ENCODE assay signal across 2 cellular contexts in the genomic region with DNA sequence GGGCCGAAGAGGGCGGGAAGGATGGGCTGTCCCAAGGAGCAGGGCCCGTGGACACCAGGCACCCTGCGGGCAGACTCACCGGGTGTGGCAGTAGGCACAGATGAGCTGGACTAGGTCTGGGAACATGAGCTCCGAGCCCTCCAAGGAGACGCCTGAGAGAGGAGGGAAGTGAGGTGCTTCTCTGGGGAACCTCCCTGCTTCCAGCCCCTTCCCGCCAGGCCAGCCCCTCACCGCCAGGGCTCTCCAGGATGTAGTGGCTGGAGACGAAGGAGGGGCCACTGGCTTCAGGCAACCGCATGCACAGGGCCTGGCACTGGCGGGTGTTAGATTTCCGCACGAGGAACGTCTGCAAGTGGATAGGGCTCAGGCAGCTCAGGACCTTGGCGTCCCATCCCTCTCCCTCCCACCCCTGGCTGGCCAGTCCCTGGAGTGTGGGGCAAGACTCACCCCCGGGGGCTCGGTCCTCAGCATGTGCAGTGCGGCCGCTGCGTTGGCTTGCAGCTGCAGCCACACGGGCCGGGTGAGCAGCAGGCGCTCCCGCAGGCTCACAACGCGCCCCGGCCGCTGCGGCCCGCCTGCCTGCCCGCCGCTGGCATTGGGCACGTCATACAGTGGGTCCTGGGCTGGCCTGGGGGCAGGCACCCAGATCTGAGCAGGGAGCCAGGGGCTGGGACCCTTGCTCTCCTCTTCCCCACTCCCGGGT.
TF ChIP-seq lines count a peak whose summit lies in the region.

No MANE protein-coding gene starts in this region.

TF ChIP-seq in GM23338, 12 proteins besides CTCF, POLR2A, EP300 and RAD21 (continues in another document):
- TF ChIP-seq ZNF331 (CRISPR knock-in tag; IDR thresholded peaks at IDR 0.05; ENCODE audit: low read depth) = no peak
- TF ChIP-seq ZNF462 (CRISPR knock-in tag; IDR thresholded peaks at IDR 0.05) = no peak
- no peak for TF ChIP-seq POLR2AphosphoS5 (IDR thresholded peaks at IDR 0.05; ENCODE audit: low read depth)
- TF ChIP-seq CREB1 (CRISPR knock-in tag; IDR thresholded peaks at IDR 0.05; ENCODE audit: low read depth) = no peak
- no peak for TF ChIP-seq EZH2phosphoT487 (IDR thresholded peaks at IDR 0.05; ENCODE audit: unreplicated experiment)
- TF ChIP-seq JUNB (IDR thresholded peaks at IDR 0.05; ENCODE audit: unreplicated experiment) = no peak
- TF ChIP-seq, protein P1, sequence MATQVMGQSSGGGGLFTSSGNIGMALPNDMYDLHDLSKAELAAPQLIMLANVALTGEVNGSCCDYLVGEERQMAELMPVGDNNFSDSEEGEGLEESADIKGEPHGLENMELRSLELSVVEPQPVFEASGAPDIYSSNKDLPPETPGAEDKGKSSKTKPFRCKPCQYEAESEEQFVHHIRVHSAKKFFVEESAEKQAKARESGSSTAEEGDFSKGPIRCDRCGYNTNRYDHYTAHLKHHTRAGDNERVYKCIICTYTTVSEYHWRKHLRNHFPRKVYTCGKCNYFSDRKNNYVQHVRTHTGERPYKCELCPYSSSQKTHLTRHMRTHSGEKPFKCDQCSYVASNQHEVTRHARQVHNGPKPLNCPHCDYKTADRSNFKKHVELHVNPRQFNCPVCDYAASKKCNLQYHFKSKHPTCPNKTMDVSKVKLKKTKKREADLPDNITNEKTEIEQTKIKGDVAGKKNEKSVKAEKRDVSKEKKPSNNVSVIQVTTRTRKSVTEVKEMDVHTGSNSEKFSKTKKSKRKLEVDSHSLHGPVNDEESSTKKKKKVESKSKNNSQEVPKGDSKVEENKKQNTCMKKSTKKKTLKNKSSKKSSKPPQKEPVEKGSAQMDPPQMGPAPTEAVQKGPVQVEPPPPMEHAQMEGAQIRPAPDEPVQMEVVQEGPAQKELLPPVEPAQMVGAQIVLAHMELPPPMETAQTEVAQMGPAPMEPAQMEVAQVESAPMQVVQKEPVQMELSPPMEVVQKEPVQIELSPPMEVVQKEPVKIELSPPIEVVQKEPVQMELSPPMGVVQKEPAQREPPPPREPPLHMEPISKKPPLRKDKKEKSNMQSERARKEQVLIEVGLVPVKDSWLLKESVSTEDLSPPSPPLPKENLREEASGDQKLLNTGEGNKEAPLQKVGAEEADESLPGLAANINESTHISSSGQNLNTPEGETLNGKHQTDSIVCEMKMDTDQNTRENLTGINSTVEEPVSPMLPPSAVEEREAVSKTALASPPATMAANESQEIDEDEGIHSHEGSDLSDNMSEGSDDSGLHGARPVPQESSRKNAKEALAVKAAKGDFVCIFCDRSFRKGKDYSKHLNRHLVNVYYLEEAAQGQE (IDR thresholded peaks at IDR 0.05; ENCODE audit: unreplicated experiment) = no peak
- no peak for TF ChIP-seq ZNF114 (CRISPR knock-in tag; IDR thresholded peaks at IDR 0.05)
- TF ChIP-seq NANOG (IDR thresholded peaks at IDR 0.05; ENCODE audit: borderline replicate concordance) = no peak
- no peak for TF ChIP-seq STAT1 (IDR thresholded peaks at IDR 0.05; ENCODE audit: unreplicated experiment)
- no peak for TF ChIP-seq EZH2 (IDR thresholded peaks at IDR 0.05; ENCODE audit: low read depth, unreplicated experiment)

TF ChIP-seq in endothelial cell of umbilical vein, 7 proteins besides CTCF, POLR2A, EP300 and RAD21:
- no peak for TF ChIP-seq MYC (IDR thresholded peaks at IDR 0.05; ENCODE audit: low read depth, low read length)
- no peak for TF ChIP-seq EZH2 (IDR thresholded peaks at IDR 0.05; ENCODE audit: borderline replicate concordance, low read depth, low read length, severe bottlenecking)
